In genomic region chr2:81077396-81077795, GRCh38 we compare ENCODE assay signal across 14 cellular contexts.
DNase-seq lines count a peak whose midpoint lies in the region; ATAC-seq and TF ChIP-seq lines count a peak whose summit lies in the region.
"Had no signal": no experiment of that assay in that cellular context is flagged by ENCODE, and none has a peak within 500 bp of the region (broad histone marks: within the 10 kb centered on the region; RNA-seq: fewer than 3 reads in every experiment).

No MANE protein-coding gene starts in this region.

- CTCF ChIA-PET in CD8-positive, alpha-beta T cell (lab: Charles Lee): no interaction called here
- CTCF ChIA-PET in activated CD8-positive, alpha-beta T cell treated with anti-CD3 and anti-CD28 coated beads, Interleukin-2, amount 10 ng/mL, durations not matched to agents 7 days and 5 days (lab: Charles Lee): no interaction called here

- no peaks in the 10 kb centered on the region for H3K4me1 Mint-ChIP-seq in CD8-positive, alpha-beta T cell (ENCODE audit: low read depth)
- no peaks in the 10 kb centered on the region for H3K4me1 Mint-ChIP-seq in activated CD8-positive, alpha-beta T cell treated with anti-CD3 and anti-CD28 coated beads, Interleukin-2, amount 10 ng/mL, durations not matched to agents 7 days and 5 days (ENCODE audit: low read depth)

- no peak overlapping the region for H3K4me3 Mint-ChIP-seq in CD8-positive, alpha-beta T cell
- no peak overlapping the region for H3K4me3 Mint-ChIP-seq in activated CD8-positive, alpha-beta T cell treated with anti-CD3 and anti-CD28 coated beads, Interleukin-2, amount 10 ng/mL, durations not matched to agents 7 days and 5 days
- H3K4me3 Mint-ChIP-seq: HFFc6 had no signal

- no peaks in the 10 kb centered on the region for H3K27me3 Mint-ChIP-seq in CD8-positive, alpha-beta T cell (ENCODE audit: low read depth)
- H3K27me3 Mint-ChIP-seq in activated CD8-positive, alpha-beta T cell treated with anti-CD3 and anti-CD28 coated beads, Interleukin-2, amount 10 ng/mL, durations not matched to agents 7 days and 5 days (ENCODE audit: low read depth): no peaks in the 10 kb centered on the region

- H3K27me3 ChIP-seq in HAP-1 (ENCODE audit: low read depth): no peaks in the 10 kb centered on the region
- no peaks in the 10 kb centered on the region for H3K27me3 ChIP-seq in CD8-positive, alpha-beta T cell (ENCODE audit: insufficient read depth, low read length)

- H3K9ac ChIP-seq in SK-N-MC (ENCODE audit: insufficient read length): no peak overlapping the region

- no peak overlapping the region for H3K27ac Mint-ChIP-seq in CD8-positive, alpha-beta T cell
- no peak overlapping the region for H3K27ac Mint-ChIP-seq in activated CD8-positive, alpha-beta T cell treated with anti-CD3 and anti-CD28 coated beads, Interleukin-2, amount 10 ng/mL, durations not matched to agents 7 days and 5 days
- H3K27ac Mint-ChIP-seq: HFFc6 had no signal

- peaks cover 26% of the 10 kb centered on the region for H3K9me3 Mint-ChIP-seq in CD8-positive, alpha-beta T cell
- H3K9me3 Mint-ChIP-seq in activated CD8-positive, alpha-beta T cell treated with anti-CD3 and anti-CD28 coated beads, Interleukin-2, amount 10 ng/mL, durations not matched to agents 7 days and 5 days (ENCODE audit: insufficient read depth): peaks cover 34% of the 10 kb centered on the region

- H3K9me3 ChIP-seq in HAP-1 (no peaks in the 10 kb centered on the region; the same call in 1 of the 2 replicates), SK-N-MC (ENCODE audit: low read depth, low read length) (no peaks in the 10 kb centered on the region)
- no peaks in the 10 kb centered on the region for H3K9me3 ChIP-seq in CD8-positive, alpha-beta T cell (ENCODE audit: low read length)

- peak overlapping the region; percentile 30; the same call in 1 of the 2 replicates for H3K27ac ChIP-seq in SK-N-MC
- H3K27ac ChIP-seq in CD8-positive, alpha-beta T cell (ENCODE audit: low read depth, low read length): no peak overlapping the region

- peaks cover 41% of the 10 kb centered on the region for H3K4me1 ChIP-seq in HAP-1
- no peaks in the 10 kb centered on the region for H3K4me1 ChIP-seq in CD8-positive, alpha-beta T cell (ENCODE audit: insufficient read depth, low read length)

- intact Hi-C loops in CD8-positive, alpha-beta T cell (cut with DNase I, micrococcal nuclease): no loop called here

- H3K36me3 ChIP-seq in HAP-1 (replicated peaks): no peaks in the 10 kb centered on the region
- H3K36me3 ChIP-seq in SK-N-MC (ENCODE audit: insufficient read depth, low read length): no peaks in the 10 kb centered on the region
- no peaks in the 10 kb centered on the region for H3K36me3 ChIP-seq in CD8-positive, alpha-beta T cell (ENCODE audit: insufficient read depth, low read length)

- no peak for TF ChIP-seq CTCF in CD8-positive, alpha-beta T cell (IDR thresholded peaks at IDR 0.05)

- H3K36me3 Mint-ChIP-seq in CD8-positive, alpha-beta T cell: no peaks in the 10 kb centered on the region
- H3K36me3 Mint-ChIP-seq in activated CD8-positive, alpha-beta T cell treated with anti-CD3 and anti-CD28 coated beads, Interleukin-2, amount 10 ng/mL, durations not matched to agents 7 days and 5 days (ENCODE audit: low read depth): no peaks in the 10 kb centered on the region

- in situ Hi-C loops in HAP-1 (cut with MboI; ENCODE audit: low sequenced_read_pairs): no loop called here

- POLR2A ChIA-PET in CD8-positive, alpha-beta T cell (lab: Charles Lee): no interaction called here
- POLR2A ChIA-PET in activated CD8-positive, alpha-beta T cell treated with anti-CD3 and anti-CD28 coated beads, Interleukin-2, amount 10 ng/mL, durations not matched to agents 7 days and 5 days (lab: Charles Lee): no interaction called here

- H3K4me3 ChIP-seq in HAP-1: no peak overlapping the region
- no peak overlapping the region for H3K4me3 ChIP-seq in SK-N-MC
- H3K4me3 ChIP-seq in CD8-positive, alpha-beta T cell (ENCODE audit: low read depth, low read length): no peak overlapping the region

- DNase-seq in HAP-1 (ENCODE audit: low spot score in 2 of 2): peak; percentile 69 to 70
- peak; percentile 18 for DNase-seq in SK-N-MC (ENCODE audit: low read depth, low spot score)
- DNase-seq in iPS DF 4.7 (ENCODE audit: extremely low read depth, low spot score): peak; percentile 25
- peak; percentile 67 for DNase-seq in renal cortical epithelial cell (ENCODE audit: low read depth)
- no peak for DNase-seq in CD8-positive, alpha-beta T cell
- no peak for DNase-seq in T1000 (lab: John Stamatoyannopoulos, UW)
- no peak for DNase-seq in activated CD8-positive, alpha-beta T cell treated with anti-CD3 and anti-CD28 coated beads, Interleukin-2, amount 10 ng/mL, durations not matched to agents 7 days and 5 days
- DNase-seq: Calu3, HFFc6, KBM-7, NCI-H1092, NCI-H1694 treated with DMSO at 0.1 percent for 48 hours, NCI-H345, NCI-H748 treated with DMSO at 0.1 percent for 48 hours had no signal

- ATAC-seq in CD8-positive, alpha-beta T cell: no peak
- ATAC-seq in activated CD8-positive, alpha-beta T cell treated with anti-CD3 and anti-CD28 coated beads, Interleukin-2, amount 10 ng/mL, durations not matched to agents 7 days and 5 days: no peak

Comparison
In these comparisons a context has a peak if more than half of its experiments do, and no peak if none do; other contexts are left out.
1. DNase-seq: peak in HAP-1 (2 of 2), SK-N-MC (single experiment), iPS DF 4.7 (single experiment) and renal cortical epithelial cell (single experiment); none in CD8-positive, alpha-beta T cell (0 of 7), T1000 (single experiment) and activated CD8-positive, alpha-beta T cell treated with anti-CD3 and anti-CD28 coated beads, Interleukin-2, amount 10 ng/mL, durations not matched to agents 7 days and 5 days (single experiment).